ENCODE assay signal across 2 cellular contexts in the genomic region with DNA sequence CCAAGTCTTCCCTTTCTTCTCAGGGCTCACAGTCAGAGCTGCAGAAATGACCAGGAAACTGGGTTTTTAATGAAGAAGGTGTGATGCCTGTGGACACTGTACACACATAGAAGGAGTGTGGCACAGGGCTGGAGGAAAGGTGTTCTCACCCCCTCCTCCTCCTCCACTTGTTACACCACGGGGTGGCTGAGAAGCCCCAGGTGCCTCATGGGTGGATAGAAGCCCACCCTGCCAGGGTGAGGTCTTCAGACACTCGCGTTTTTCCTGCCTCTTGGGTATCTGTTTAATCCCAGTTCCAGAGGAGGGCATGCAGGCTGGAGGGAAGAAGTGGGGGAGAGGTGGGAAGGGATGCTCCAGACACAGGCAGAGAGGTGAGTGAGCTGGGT.
A peak's percentile ranks its signal among the peaks of the same experiment; 100 is the strongest.
TF ChIP-seq lines count a peak whose summit lies in the region.

No MANE protein-coding gene starts in this region.

TF ChIP-seq in A549, 52 proteins besides CTCF, POLR2A, EP300 and RAD21:
- TF ChIP-seq NR3C1 (IDR thresholded peaks at IDR 0.05) (no peak), TP53 (CRISPR knock-in tag; IDR thresholded peaks at IDR 0.05) (no peak), TFCP2L1 (CRISPR knock-in tag; IDR thresholded peaks at IDR 0.05) (no peak), ESRRA (IDR thresholded peaks at IDR 0.05; ENCODE audit: borderline replicate concordance, low read length) (no peak), RNF2 (IDR thresholded peaks at IDR 0.05; ENCODE audit: borderline replicate concordance, low read depth) (no peak), HDAC2 (IDR thresholded peaks at IDR 0.05) (no peak), MYC (IDR thresholded peaks at IDR 0.05; ENCODE audit: borderline replicate concordance, low read length) (no peak), ZC3H11A (IDR thresholded peaks at IDR 0.05) (no peak), MAFK (IDR thresholded peaks at IDR 0.05; ENCODE audit: partially characterized antibody) (no peak), HOXB13 (CRISPR knock-in tag; IDR thresholded peaks at IDR 0.05; ENCODE audit: low read depth) (no peak), NPAS2 (CRISPR knock-in tag; IDR thresholded peaks at IDR 0.05; ENCODE audit: borderline replicate concordance) (no peak), PHF8 (IDR thresholded peaks at IDR 0.05; ENCODE audit: borderline replicate concordance, low read depth) (no peak), BHLHE40 (IDR thresholded peaks at IDR 0.05; ENCODE audit: low read depth, low read length) (no peak)
- TF ChIP-seq, protein P1, sequence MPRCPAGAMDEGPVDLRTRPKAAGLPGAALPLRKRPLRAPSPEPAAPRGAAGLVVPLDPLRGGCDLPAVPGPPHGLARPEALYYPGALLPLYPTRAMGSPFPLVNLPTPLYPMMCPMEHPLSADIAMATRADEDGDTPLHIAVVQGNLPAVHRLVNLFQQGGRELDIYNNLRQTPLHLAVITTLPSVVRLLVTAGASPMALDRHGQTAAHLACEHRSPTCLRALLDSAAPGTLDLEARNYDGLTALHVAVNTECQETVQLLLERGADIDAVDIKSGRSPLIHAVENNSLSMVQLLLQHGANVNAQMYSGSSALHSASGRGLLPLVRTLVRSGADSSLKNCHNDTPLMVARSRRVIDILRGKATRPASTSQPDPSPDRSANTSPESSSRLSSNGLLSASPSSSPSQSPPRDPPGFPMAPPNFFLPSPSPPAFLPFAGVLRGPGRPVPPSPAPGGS (IDR thresholded peaks at IDR 0.05), result no peak
- TF ChIP-seq, protein P2, sequence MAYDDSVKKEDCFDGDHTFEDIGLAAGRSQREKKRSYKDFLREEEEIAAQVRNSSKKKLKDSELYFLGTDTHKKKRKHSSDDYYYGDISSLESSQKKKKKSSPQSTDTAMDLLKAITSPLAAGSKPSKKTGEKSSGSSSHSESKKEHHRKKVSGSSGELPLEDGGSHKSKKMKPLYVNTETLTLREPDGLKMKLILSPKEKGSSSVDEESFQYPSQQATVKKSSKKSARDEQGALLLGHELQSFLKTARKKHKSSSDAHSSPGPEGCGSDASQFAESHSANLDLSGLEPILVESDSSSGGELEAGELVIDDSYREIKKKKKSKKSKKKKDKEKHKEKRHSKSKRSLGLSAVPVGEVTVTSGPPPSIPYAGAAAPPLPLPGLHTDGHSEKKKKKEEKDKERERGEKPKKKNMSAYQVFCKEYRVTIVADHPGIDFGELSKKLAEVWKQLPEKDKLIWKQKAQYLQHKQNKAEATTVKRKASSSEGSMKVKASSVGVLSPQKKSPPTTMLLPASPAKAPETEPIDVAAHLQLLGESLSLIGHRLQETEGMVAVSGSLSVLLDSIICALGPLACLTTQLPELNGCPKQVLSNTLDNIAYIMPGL (CRISPR knock-in tag; IDR thresholded peaks at IDR 0.05; ENCODE audit: borderline replicate concordance), result no peak
- TF ChIP-seq, protein P3, sequence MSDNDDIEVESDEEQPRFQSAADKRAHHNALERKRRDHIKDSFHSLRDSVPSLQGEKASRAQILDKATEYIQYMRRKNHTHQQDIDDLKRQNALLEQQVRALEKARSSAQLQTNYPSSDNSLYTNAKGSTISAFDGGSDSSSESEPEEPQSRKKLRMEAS (IDR thresholded peaks at IDR 0.05), result no peak

TF ChIP-seq in HEK293, 187 proteins besides CTCF, POLR2A, EP300 and RAD21:
- TF ChIP-seq SCRT2 (tag by site-specific recombination; IDR thresholded peaks at IDR 0.05) (peak; percentile 64), EGR2 (tag by site-specific recombination; IDR thresholded peaks at IDR 0.05; ENCODE audit: low read depth) (no peak), ZNF514 (tag by site-specific recombination; IDR thresholded peaks at IDR 0.05) (no peak), ZNF792 (tag by site-specific recombination; IDR thresholded peaks at IDR 0.05) (no peak), ZNF311 (tag by site-specific recombination; IDR thresholded peaks at IDR 0.05; ENCODE audit: borderline replicate concordance) (no peak)
